Comparison of ENCODE assay signal across 35 cellular contexts in the genomic region with DNA sequence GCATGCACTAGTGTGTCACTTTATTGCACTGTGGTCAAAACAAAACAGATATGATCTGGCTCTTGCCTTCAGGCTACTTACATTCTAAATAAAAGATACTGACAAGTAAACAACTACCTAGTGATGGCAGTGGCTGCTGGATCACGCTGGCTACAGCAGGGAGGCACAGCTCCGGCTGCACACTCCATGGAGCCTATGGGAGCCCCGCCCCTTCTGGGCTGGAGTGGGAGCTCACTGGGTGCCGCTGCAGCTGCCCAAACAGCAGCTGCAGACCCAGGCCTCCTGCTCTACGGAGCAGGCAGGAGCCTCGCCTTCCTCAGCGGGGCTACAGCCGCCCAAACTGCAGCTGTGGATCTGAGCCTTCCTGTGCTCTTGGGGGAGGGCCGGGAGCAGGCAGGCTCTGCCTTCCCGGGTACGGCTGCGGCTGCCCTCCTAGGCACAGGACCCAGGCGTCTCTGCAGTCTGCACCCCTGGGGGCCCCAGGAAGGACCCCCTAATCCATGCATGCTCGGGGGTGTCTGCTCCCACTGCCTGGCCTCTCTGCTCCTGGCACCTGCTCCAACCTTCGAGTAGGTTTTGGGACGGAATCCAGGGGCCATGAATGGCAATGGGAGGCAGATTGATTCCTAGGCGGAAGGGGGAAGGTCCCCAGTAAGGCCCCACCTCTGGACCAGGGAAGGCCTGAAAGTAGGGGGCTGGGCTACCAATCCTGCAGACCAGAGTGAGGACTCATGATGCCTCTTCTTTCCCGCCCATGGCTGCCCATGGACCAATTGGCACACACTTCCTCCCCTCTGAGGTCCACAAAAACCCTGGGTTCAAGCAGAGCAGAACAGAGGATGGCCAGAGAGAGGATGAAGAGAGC.
DNase-seq lines count a peak whose midpoint lies in the region; ATAC-seq and TF ChIP-seq lines count a peak whose summit lies in the region.
"Had no signal": no experiment of that assay in that cellular context is flagged by ENCODE, and none has a peak within 500 bp of the region (broad histone marks: within the 10 kb centered on the region; RNA-seq: fewer than 3 reads in every experiment).

No MANE protein-coding gene starts in this region.

- H3K27me3 ChIP-seq in GM23338 (ENCODE audit: insufficient read depth): no peaks in the 10 kb centered on the region
- H3K27me3 ChIP-seq: BLaER1 treated with 17β-estradiol and CSF1 and Interleukin-3, amounts not matched to agents 10 nM and 100 nM; dorsolateral prefrontal cortex; heart right ventricle; tibial nerve had no signal

- no peaks in the 10 kb centered on the region for H3K4me1 ChIP-seq in GM23338 (ENCODE audit: insufficient read depth)
- H3K4me1 ChIP-seq: BLaER1 treated with 17β-estradiol and CSF1 and Interleukin-3, amounts not matched to agents 10 nM and 100 nM; Caco-2; esophagus squamous epithelium; foreskin keratinocyte; heart right ventricle; tibial nerve had no signal

- no peak overlapping the region for H3K4me3 ChIP-seq in GM23338
- H3K4me3 ChIP-seq: BLaER1 treated with 17β-estradiol and CSF1 and Interleukin-3, amounts not matched to agents 10 nM and 100 nM; dorsolateral prefrontal cortex; esophagus squamous epithelium; GM23248; heart right ventricle; tibial nerve had no signal

- DNase-seq in T47D (ENCODE audit: low read depth in 1 of 2, low spot score in 1 of 2) (peak; percentile 61 to 85), MCF 10A (ENCODE audit: unreplicated experiment) (no peak), GM23338 (ENCODE audit: low spot score) (peak; percentile 21), T-helper 17 cell (no peak), glutamatergic neuron (no peak)
- no peak for DNase-seq in stimulated activated effector memory CD8-positive, alpha-beta T cell treated with anti-CD3 and anti-CD28 coated beads, Interleukin-12 subunit alpha, Interleukin-12 subunit beta, amount 100 ng/mL, for 72 hours (ENCODE audit: low spot score in 2 of 2)
- no peak for DNase-seq in activated CD4-positive, alpha-beta T cell treated with anti-CD3 and anti-CD28 coated beads for 36 hours
- DNase-seq: activated CD4-positive, alpha-beta T cell treated with anti-CD3 and anti-CD28 coated beads for 1 hour; activated naive CD4-positive, alpha-beta T cell treated with anti-CD3 and anti-CD28 coated beads, Interleukin-2, amount 10 ng/mL, durations not matched to agents 7 days and 5 days; amniotic stem cell; Caco-2; cerebellar nuclear complex; DMS79 treated with DMSO at 0.1 percent for 48 hours; dorsolateral prefrontal cortex; esophagus squamous epithelium; GF-D8; GM23248; heart right ventricle; HFFc6; IMR-90; kidney glomerular epithelial cell; NCI-H1048; NCI-H1694 treated with DMSO at 0.1 percent for 48 hours; NCI-H526 treated with DMSO at 0.1 percent for 48 hours; nucleus accumbens; stimulated activated CD4-positive, alpha-beta T cell treated with anti-CD3 and anti-CD28 coated beads, Interleukin-4, amount 100 ng/mL, for 1 hour had no signal

- no peaks in the 10 kb centered on the region for H3K36me3 Mint-ChIP-seq in MCF 10A (ENCODE audit: insufficient read depth, unreplicated experiment)
- no peaks in the 10 kb centered on the region; the same call in 2 of the 3 replicates for H3K36me3 Mint-ChIP-seq in GM23338 (ENCODE audit: low read depth)
- peaks cover 3% of the 10 kb centered on the region for H3K36me3 Mint-ChIP-seq in T-helper 17 cell (ENCODE audit: low read depth)
- H3K36me3 Mint-ChIP-seq in stimulated activated effector memory CD8-positive, alpha-beta T cell treated with anti-CD3 and anti-CD28 coated beads, Interleukin-12 subunit alpha, Interleukin-12 subunit beta, amount 100 ng/mL, for 72 hours: no peaks in the 10 kb centered on the region
- H3K36me3 Mint-ChIP-seq in activated CD4-positive, alpha-beta T cell treated with anti-CD3 and anti-CD28 coated beads for 36 hours (ENCODE audit: low read depth): no peaks in the 10 kb centered on the region
- no peaks in the 10 kb centered on the region for H3K36me3 Mint-ChIP-seq in glutamatergic neuron (ENCODE audit: unreplicated experiment)
- H3K36me3 Mint-ChIP-seq: activated naive CD4-positive, alpha-beta T cell treated with anti-CD3 and anti-CD28 coated beads, Interleukin-2, amount 10 ng/mL, durations not matched to agents 7 days and 5 days; brain; mesothelial cell of epicardium had no signal

- no peak overlapping the region for H3K4me3 Mint-ChIP-seq in MCF 10A (ENCODE audit: unreplicated experiment)
- H3K4me3 Mint-ChIP-seq in GM23338: no peak overlapping the region
- H3K4me3 Mint-ChIP-seq in T-helper 17 cell: peak overlapping the region; percentile 64
- H3K4me3 Mint-ChIP-seq in stimulated activated effector memory CD8-positive, alpha-beta T cell treated with anti-CD3 and anti-CD28 coated beads, Interleukin-12 subunit alpha, Interleukin-12 subunit beta, amount 100 ng/mL, for 72 hours: no peak overlapping the region
- no peak overlapping the region for H3K4me3 Mint-ChIP-seq in activated CD4-positive, alpha-beta T cell treated with anti-CD3 and anti-CD28 coated beads for 36 hours
- H3K4me3 Mint-ChIP-seq in glutamatergic neuron (ENCODE audit: unreplicated experiment): no peak overlapping the region
- H3K4me3 Mint-ChIP-seq: activated CD8-positive, alpha-beta T cell treated with anti-CD3 and anti-CD28 coated beads, Interleukin-2, amount 10 ng/mL, durations not matched to agents 7 days and 5 days; activated naive CD4-positive, alpha-beta T cell treated with anti-CD3 and anti-CD28 coated beads, Interleukin-2, amount 10 ng/mL, durations not matched to agents 7 days and 5 days; brain; HFFc6; mesothelial cell of epicardium had no signal

- H3K4me2 ChIP-seq in GM23338: no peak overlapping the region
- H3K4me2 ChIP-seq: BLaER1 treated with 17β-estradiol and CSF1 and Interleukin-3, amounts not matched to agents 10 nM and 100 nM had no signal

- CTCF ChIA-PET in MCF 10A (lab: Yijun Ruan, JAX): interaction anchor here (0.6 kb wide), 2 partner anchors 147 to 344 kb away, joined by 3 read pairs; no protein-coding TSS in a partner anchor
- CTCF ChIA-PET in activated CD4-positive, alpha-beta T cell treated with anti-CD3 and anti-CD28 coated beads for 36 hours (lab: Charles Lee): no interaction called here

- H3K27ac Mint-ChIP-seq in MCF 10A (ENCODE audit: low read depth, unreplicated experiment): no peak overlapping the region
- no peak overlapping the region for H3K27ac Mint-ChIP-seq in GM23338
- no peak overlapping the region for H3K27ac Mint-ChIP-seq in T-helper 17 cell
- H3K27ac Mint-ChIP-seq in stimulated activated effector memory CD8-positive, alpha-beta T cell treated with anti-CD3 and anti-CD28 coated beads, Interleukin-12 subunit alpha, Interleukin-12 subunit beta, amount 100 ng/mL, for 72 hours: peak overlapping the region; percentile 6
- no peak overlapping the region for H3K27ac Mint-ChIP-seq in activated CD4-positive, alpha-beta T cell treated with anti-CD3 and anti-CD28 coated beads for 36 hours
- no peak overlapping the region for H3K27ac Mint-ChIP-seq in glutamatergic neuron (ENCODE audit: unreplicated experiment)
- H3K27ac Mint-ChIP-seq: activated CD8-positive, alpha-beta T cell treated with anti-CD3 and anti-CD28 coated beads, Interleukin-2, amount 10 ng/mL, durations not matched to agents 7 days and 5 days; activated naive CD4-positive, alpha-beta T cell treated with anti-CD3 and anti-CD28 coated beads, Interleukin-2, amount 10 ng/mL, durations not matched to agents 7 days and 5 days; brain; HFFc6; mesothelial cell of epicardium; progenitor cell of endocrine pancreas had no signal

- no peaks in the 10 kb centered on the region for H3K4me1 Mint-ChIP-seq in MCF 10A (ENCODE audit: insufficient read depth, unreplicated experiment)
- H3K4me1 Mint-ChIP-seq in GM23338: peaks cover 7% of the 10 kb centered on the region; the same call in 2 of the 3 replicates
- peaks cover 12% of the 10 kb centered on the region for H3K4me1 Mint-ChIP-seq in T-helper 17 cell
- H3K4me1 Mint-ChIP-seq in stimulated activated effector memory CD8-positive, alpha-beta T cell treated with anti-CD3 and anti-CD28 coated beads, Interleukin-12 subunit alpha, Interleukin-12 subunit beta, amount 100 ng/mL, for 72 hours: peaks cover 25% of the 10 kb centered on the region
- peaks cover 9% of the 10 kb centered on the region for H3K4me1 Mint-ChIP-seq in activated CD4-positive, alpha-beta T cell treated with anti-CD3 and anti-CD28 coated beads for 36 hours
- H3K4me1 Mint-ChIP-seq in glutamatergic neuron (ENCODE audit: low read depth, unreplicated experiment): no peaks in the 10 kb centered on the region
- H3K4me1 Mint-ChIP-seq: brain had no signal

- no TSS peak for BruUV-seq in MCF 10A (replicated peaks; lab: Mats Ljungman, UMichigan)

- no peaks in the 10 kb centered on the region for H4K20me1 ChIP-seq in GM23338 (replicated peaks; ENCODE audit: insufficient read depth)
- H4K20me1 ChIP-seq: BLaER1 treated with 17β-estradiol and CSF1 and Interleukin-3, amounts not matched to agents 10 nM and 100 nM had no signal

- H3K27me3 Mint-ChIP-seq in MCF 10A (ENCODE audit: insufficient read depth, unreplicated experiment) (no peaks in the 10 kb centered on the region), GM23338 (ENCODE audit: insufficient read depth, low read depth, poor library complexity) (peaks cover 2% of the 10 kb centered on the region), T-helper 17 cell (peaks cover 4% of the 10 kb centered on the region), glutamatergic neuron (ENCODE audit: unreplicated experiment) (no peaks in the 10 kb centered on the region)
- H3K27me3 Mint-ChIP-seq in activated CD4-positive, alpha-beta T cell treated with anti-CD3 and anti-CD28 coated beads for 36 hours: no peaks in the 10 kb centered on the region
- H3K27me3 Mint-ChIP-seq: activated naive CD4-positive, alpha-beta T cell treated with anti-CD3 and anti-CD28 coated beads, Interleukin-2, amount 10 ng/mL, durations not matched to agents 7 days and 5 days; brain; progenitor cell of endocrine pancreas had no signal

- ATAC-seq in GM23338 (peak; percentile 68), T-helper 17 cell (no peak)
- no peak for ATAC-seq in stimulated activated effector memory CD8-positive, alpha-beta T cell treated with anti-CD3 and anti-CD28 coated beads, Interleukin-12 subunit alpha, Interleukin-12 subunit beta, amount 100 ng/mL, for 72 hours
- ATAC-seq in activated CD4-positive, alpha-beta T cell treated with anti-CD3 and anti-CD28 coated beads for 36 hours: no peak
- ATAC-seq: foreskin keratinocyte, sciatic nerve, SK-N-SH treated with all-trans-retinoic acid at 6 μM for 48 hours had no signal

- no peaks in the 10 kb centered on the region for H3F3A ChIP-seq in GM23338 (replicated peaks; ENCODE audit: low read depth)

- no peaks in the 10 kb centered on the region for H3K79me2 ChIP-seq in GM23338 (replicated peaks; ENCODE audit: insufficient read depth)

- TF ChIP-seq CTCF in MCF 10A (IDR thresholded peaks at IDR 0.05; ENCODE audit: unreplicated experiment): no peak
- TF ChIP-seq CTCF in GM23338 (conservative IDR thresholded peaks at IDR 0.05; ENCODE audit: low read depth in 2 of 2): no peak
- no peak for TF ChIP-seq CTCF in glutamatergic neuron (IDR thresholded peaks at IDR 0.05; ENCODE audit: partially characterized antibody, unreplicated experiment)

- no peaks in the 10 kb centered on the region for H3K9me3 ChIP-seq in T-helper 17 cell (ENCODE audit: control insufficient read depth, low read length, poor library complexity, severe bottlenecking)
- H3K9me3 ChIP-seq: esophagus squamous epithelium, heart right ventricle had no signal

- H2AFZ ChIP-seq in GM23338: no peak overlapping the region; the same call in 1 of the 2 replicates
- H2AFZ ChIP-seq: GM23248 had no signal

- POLR2A ChIA-PET in MCF 10A (lab: Yijun Ruan, JAX): no interaction called here
- POLR2A ChIA-PET in activated CD4-positive, alpha-beta T cell treated with anti-CD3 and anti-CD28 coated beads for 36 hours (lab: Charles Lee): no interaction called here

- no peaks in the 10 kb centered on the region for H3K36me3 ChIP-seq in GM23338 (ENCODE audit: insufficient read depth)
- H3K36me3 ChIP-seq: BLaER1 treated with 17β-estradiol and CSF1 and Interleukin-3, amounts not matched to agents 10 nM and 100 nM; esophagus squamous epithelium; heart right ventricle; tibial nerve had no signal

- intact Hi-C loops in MCF 10A (cut with micrococcal nuclease): no loop called here
- intact Hi-C loops in activated CD4-positive, alpha-beta T cell treated with anti-CD3 and anti-CD28 coated beads for 36 hours (cut with DNase I, micrococcal nuclease): no loop called here

- H3K9me3 Mint-ChIP-seq in MCF 10A (ENCODE audit: unreplicated experiment) (no peaks in the 10 kb centered on the region), GM23338 (peaks cover 8% of the 10 kb centered on the region; the same call in 1 of the 3 replicates), glutamatergic neuron (ENCODE audit: unreplicated experiment) (no peaks in the 10 kb centered on the region)
- H3K9me3 Mint-ChIP-seq in stimulated activated effector memory CD8-positive, alpha-beta T cell treated with anti-CD3 and anti-CD28 coated beads, Interleukin-12 subunit alpha, Interleukin-12 subunit beta, amount 100 ng/mL, for 72 hours: peaks cover 4% of the 10 kb centered on the region
- no peaks in the 10 kb centered on the region for H3K9me3 Mint-ChIP-seq in activated CD4-positive, alpha-beta T cell treated with anti-CD3 and anti-CD28 coated beads for 36 hours (ENCODE audit: low read depth)
- H3K9me3 Mint-ChIP-seq: activated naive CD4-positive, alpha-beta T cell treated with anti-CD3 and anti-CD28 coated beads, Interleukin-2, amount 10 ng/mL, durations not matched to agents 7 days and 5 days; HFFc6 had no signal

- in situ Hi-C loops in T47D (cut with HindIII; ENCODE audit: low pct_unique_long_range_greater_than_20kb, low sequenced_read_pairs): no loop called here

- peaks cover 10% of the 10 kb centered on the region; the same call in 1 of the 2 replicates for H3K9me2 ChIP-seq in GM23338 (ENCODE audit: insufficient read depth)

- no peak overlapping the region for H3K27ac ChIP-seq in GM23338 (ENCODE audit: low read depth)
- H3K27ac ChIP-seq: BLaER1 treated with 17β-estradiol and CSF1 and Interleukin-3, amounts not matched to agents 10 nM and 100 nM; dorsolateral prefrontal cortex; esophagus squamous epithelium; foreskin keratinocyte; GM23248; heart right ventricle; tibial nerve had no signal

Comparison
In these comparisons a context has a peak if more than half of its experiments do, and no peak if none do; other contexts are left out.
1. DNase-seq: peak in T47D (2 of 2) and GM23338 (single experiment); none in MCF 10A (single experiment), T-helper 17 cell (0 of 3), stimulated activated effector memory CD8-positive, alpha-beta T cell treated with anti-CD3 and anti-CD28 coated beads, Interleukin-12 subunit alpha, Interleukin-12 subunit beta, amount 100 ng/mL, for 72 hours (0 of 2), activated CD4-positive, alpha-beta T cell treated with anti-CD3 and anti-CD28 coated beads for 36 hours (single experiment) and glutamatergic neuron (single experiment).